ENCODE assay signal across 9 cellular contexts in genomic region chr10:112140110-112140755, GRCh38. TPM values are rescaled to one million over a fixed set of nuclear protein-coding genes. Genes with fewer than 3 reads are reported as not detected.
DNase-seq lines count a peak whose midpoint lies in the region; ATAC-seq lines count a peak whose summit lies in the region.
"Had no signal": no experiment of that assay in that cellular context is flagged by ENCODE, and none has a peak within 500 bp of the region (broad histone marks: within the 10 kb centered on the region; RNA-seq: fewer than 3 reads in every experiment).

No MANE protein-coding gene starts in this region.

- H3K4me1 Mint-ChIP-seq in activated CD4-positive, alpha-beta memory T cell treated with anti-CD3 and anti-CD28 coated beads for 36 hours (ENCODE audit: low read depth): no peaks in the 10 kb centered on the region
- peaks cover 0 to 3% of the 10 kb centered on the region in 2 donors for H3K4me1 Mint-ChIP-seq in effector memory CD8-positive, alpha-beta T cell (ENCODE audit: low read depth in 2 of 2)

- POLR2A ChIA-PET in activated CD4-positive, alpha-beta memory T cell treated with anti-CD3 and anti-CD28 coated beads for 36 hours (lab: Charles Lee): no interaction called here

- no peak overlapping the region for H3K27ac Mint-ChIP-seq in activated CD4-positive, alpha-beta memory T cell treated with anti-CD3 and anti-CD28 coated beads for 36 hours
- H3K27ac Mint-ChIP-seq in effector memory CD8-positive, alpha-beta T cell: no peak overlapping the region
- H3K27ac Mint-ChIP-seq: activated naive CD8-positive, alpha-beta T cell had no signal

- intact Hi-C loops in activated CD4-positive, alpha-beta memory T cell treated with anti-CD3 and anti-CD28 coated beads for 36 hours (cut with micrococcal nuclease): loop anchor here (1.0 kb wide), 1 partner anchor 175 kb away; no protein-coding TSS in a partner anchor

- no peaks in the 10 kb centered on the region for H3K27me3 Mint-ChIP-seq in activated CD4-positive, alpha-beta memory T cell treated with anti-CD3 and anti-CD28 coated beads for 36 hours
- H3K27me3 Mint-ChIP-seq in effector memory CD8-positive, alpha-beta T cell: no peaks in the 10 kb centered on the region
- H3K27me3 Mint-ChIP-seq: activated naive CD8-positive, alpha-beta T cell had no signal

- H3K36me3 Mint-ChIP-seq in activated CD4-positive, alpha-beta memory T cell treated with anti-CD3 and anti-CD28 coated beads for 36 hours: no peaks in the 10 kb centered on the region
- H3K36me3 Mint-ChIP-seq in effector memory CD8-positive, alpha-beta T cell (ENCODE audit: insufficient read depth): no peaks in the 10 kb centered on the region
- H3K36me3 Mint-ChIP-seq: activated naive CD8-positive, alpha-beta T cell had no signal

- no peaks in the 10 kb centered on the region for H3K9me3 Mint-ChIP-seq in activated CD4-positive, alpha-beta memory T cell treated with anti-CD3 and anti-CD28 coated beads for 36 hours
- H3K9me3 Mint-ChIP-seq in effector memory CD8-positive, alpha-beta T cell: no peaks in the 10 kb centered on the region

- ATAC-seq in GM19328 (IDR thresholded peaks at IDR 0.05; ENCODE audit: unreplicated experiment) (peak; percentile 99), HG03354 (IDR thresholded peaks at IDR 0.05; ENCODE audit: poor library complexity, severe bottlenecking, unreplicated experiment) (peak; percentile 100)
- peak; percentile 96 for ATAC-seq in effector memory CD8-positive, alpha-beta T cell (replicated peaks)

- H3K4me3 Mint-ChIP-seq in activated CD4-positive, alpha-beta memory T cell treated with anti-CD3 and anti-CD28 coated beads for 36 hours: no peak overlapping the region
- no peak overlapping the region for H3K4me3 Mint-ChIP-seq in effector memory CD8-positive, alpha-beta T cell
- H3K4me3 Mint-ChIP-seq: activated naive CD8-positive, alpha-beta T cell had no signal

- peak; percentile 65 for DNase-seq in COLO668 (lab: John Stamatoyannopoulos, UW; ENCODE audit: unreplicated experiment)
- DNase-seq in NCI-H526 (lab: John Stamatoyannopoulos, UW): peak; percentile 60 to 82
- DNase-seq in activated CD4-positive, alpha-beta memory T cell treated with anti-CD3 and anti-CD28 coated beads for 36 hours: peak; percentile 86
- peak; percentile 55 to 71 (median 57) for DNase-seq in effector memory CD8-positive, alpha-beta T cell
- DNase-seq in middle frontal gyrus (ENCODE audit: extremely low spot score, low spot score): peak; percentile 42
- DNase-seq in stimulated activated CD8-positive, alpha-beta memory T cell treated with anti-CD3 and anti-CD28 coated beads, Interleukin-7, amount 100 ng/mL, for 4 hours (ENCODE audit: low read depth in 2 of 2): peak; percentile 22 to 47

- CTCF ChIA-PET in activated CD4-positive, alpha-beta memory T cell treated with anti-CD3 and anti-CD28 coated beads for 36 hours (lab: Charles Lee): interaction anchor here (0.7 to 5.2 kb wide), 11 partner anchors 9 to 332 kb away, joined by 3 to 71 read pairs (median 4); partner anchors contain the start of gene GPAM

RNA-seq across cellular contexts. Expression of gene GPAM, which starts 43.3 kb away (rescaled TPM):
- total RNA-seq in activated CD4-positive, alpha-beta memory T cell treated with anti-CD3 and anti-CD28 coated beads for 36 hours: 1 to 10 TPM; 3.3 to 4.7 TPM

Comparison
In these comparisons a context has a peak if more than half of its experiments do, and no peak if none do; other contexts are left out.
1. Peak in every context shown above with its lines: DNase-seq and ATAC-seq.
2. DNase-seq: peak in every context shown above with its lines; median percentile 86 in activated CD4-positive, alpha-beta memory T cell treated with anti-CD3 and anti-CD28 coated beads for 36 hours; 71 in NCI-H526; 65 in COLO668; 57 in effector memory CD8-positive, alpha-beta T cell; 42 in middle frontal gyrus; 34 in stimulated activated CD8-positive, alpha-beta memory T cell treated with anti-CD3 and anti-CD28 coated beads, Interleukin-7, amount 100 ng/mL, for 4 hours.